25 cellular contexts compared by ENCODE assay signal in genomic region chr18:36215577-36215976, GRCh38. TPM values are rescaled to one million over a fixed set of nuclear protein-coding genes. Genes with fewer than 3 reads are reported as not detected.
A peak's percentile ranks its signal among the peaks of the same experiment; 100 is the strongest.
DNase-seq lines count a peak whose midpoint lies in the region; ATAC-seq, FAIRE-seq and TF ChIP-seq lines count a peak whose summit lies in the region.
"Had no signal": no experiment of that assay in that cellular context is flagged by ENCODE, and none has a peak within 500 bp of the region (broad histone marks: within the 10 kb centered on the region; RNA-seq: fewer than 3 reads in every experiment).

No MANE protein-coding gene starts in this region.

- H3K27me3 ChIP-seq in K562 (ENCODE audit: control insufficient read depth in 2 of 2, insufficient read depth in 2 of 2, low read length in 2 of 2) (no peaks in the 10 kb centered on the region), spleen (replicated peaks in 1 of 7) (peaks cover 0 to 5% (median 0%) of the 10 kb centered on the region in 7 donors)
- H3K27me3 ChIP-seq: BE2C; BLaER1 treated with 17β-estradiol and CSF1 and Interleukin-3, amounts not matched to agents 10 nM and 100 nM had no signal

- H3K4me1 ChIP-seq in HEK293 (ENCODE audit: control insufficient read depth, insufficient read depth, low read length) (no peaks in the 10 kb centered on the region), K562 (replicated peaks in 1 of 2; ENCODE audit: control insufficient read depth in 2 of 2, insufficient read depth in 2 of 2, low read length in 2 of 2) (peaks cover 8 to 14% of the 10 kb centered on the region in 2 experiments; a peak in 3 of 5 replicates), spleen (no peaks in the 10 kb centered on the region)
- H3K4me1 ChIP-seq: A549, BE2C, HAP-1 had no signal

- ATAC-seq in K562 (peak; percentile 13; the same call in 1 of the 3 replicates), GM18861 (IDR thresholded peaks at IDR 0.05; ENCODE audit: unreplicated experiment) (no peak)
- ATAC-seq: A549 had no signal

- H4K20me1 ChIP-seq in K562 (replicated peaks; ENCODE audit: control insufficient read depth, insufficient read depth, low read length) = no peaks in the 10 kb centered on the region
- H4K20me1 ChIP-seq: BLaER1 treated with 17β-estradiol and CSF1 and Interleukin-3, amounts not matched to agents 10 nM and 100 nM had no signal

- peaks cover 3% of the 10 kb centered on the region for H3K9me1 ChIP-seq in K562 (ENCODE audit: control insufficient read depth, insufficient read depth, low read length)

- DNase-seq in K562 (ENCODE audit: extremely low read depth in 1 of 4, low spot score in 3 of 4) (peak in 1 of 4 experiments; percentile 19), iPS-NIHi7 (ENCODE audit: extremely low spot score) (peak; percentile 11), spleen (peak; percentile 64), NCI-H226 (no peak), frontal cortex (ENCODE audit: low spot score in 2 of 2) (no peak)
- DNase-seq: 8988T; ACHN; AML-193; BE2C; Calu3; CD4-positive, alpha-beta T cell; COR-L47; DMS53; DMS79 treated with DMSO at 0.1 percent for 48 hours; GF-D8; GM23248 had no signal

- no peak overlapping the region for H3K27ac ChIP-seq in HEK293 (ENCODE audit: extremely low read depth, low read depth, low read length)
- no peak overlapping the region for H3K27ac ChIP-seq in K562 (ENCODE audit: extremely low read depth, low read depth, low read length)
- no peak overlapping the region for H3K27ac ChIP-seq in spleen
- H3K27ac ChIP-seq: A549; BLaER1 treated with 17β-estradiol and CSF1 and Interleukin-3, amounts not matched to agents 10 nM and 100 nM; GM23248 had no signal

- intact Hi-C loops in K562 (cut with micrococcal nuclease) = no loop called here
- intact Hi-C loops in spleen (cut with DNase I; ENCODE audit: low total_unique reads) = no loop called here

- no peak overlapping the region for H3K4me2 ChIP-seq in K562 (ENCODE audit: insufficient read depth, low read length)
- H3K4me2 ChIP-seq: A549; BLaER1 treated with 17β-estradiol and CSF1 and Interleukin-3, amounts not matched to agents 10 nM and 100 nM had no signal

- no peak for TF ChIP-seq RAD21 in K562 (CRISPR knock-in tag; conservative IDR thresholded peaks at IDR 0.05 in 1 of 2, IDR thresholded peaks at IDR 0.05 in 1 of 2)

- FAIRE-seq in K562 (lab: Jason Lieb, UNC) = no peak
- FAIRE-seq in frontal cortex (lab: Jason Lieb, UNC) = no peak
- FAIRE-seq: A549, GM12891, GM18507, H54 had no signal

- POLR2A ChIA-PET in HEK293 (lab: Yijun Ruan, JAX) = no interaction called here
- POLR2A ChIA-PET in K562 (lab: Yijun Ruan, JAX) = no interaction called here

- TF ChIP-seq EP300 in K562 (IDR thresholded peaks at IDR 0.05; ENCODE audit: low read length) = no peak

- H3K79me2 ChIP-seq in K562 (ENCODE audit: control insufficient read depth, insufficient read depth, low read length) = no peaks in the 10 kb centered on the region

- H2AFZ ChIP-seq in K562 (ENCODE audit: low read depth, low read length) = no peak overlapping the region
- H2AFZ ChIP-seq: GM23248 had no signal

- H3K36me3 ChIP-seq in HEK293 (ENCODE audit: control insufficient read depth in 2 of 2, insufficient read depth in 1 of 2, low read length in 2 of 2) = no peaks in the 10 kb centered on the region
- H3K36me3 ChIP-seq in K562 (ENCODE audit: control insufficient read depth, insufficient read depth, low read length) = peaks cover 20% of the 10 kb centered on the region; the same call in 1 of the 3 replicates
- H3K36me3 ChIP-seq in spleen = no peaks in the 10 kb centered on the region
- H3K36me3 ChIP-seq: BE2C; BLaER1 treated with 17β-estradiol and CSF1 and Interleukin-3, amounts not matched to agents 10 nM and 100 nM; HAP-1 had no signal

- WGBS in K562 (ENCODE audit: insufficient coverage, low coverage, missing lambda C conversion rate) = 67% methylated on average over 9 of the region's 9 CpGs
- 76 to 88% (median 87%) methylated on average over 8 to 9 of the region's 9 CpGs for WGBS in spleen, 5 donors

- no peak overlapping the region for H3K4me3 ChIP-seq in HEK293 (ENCODE audit: low read depth, low read length)
- H3K4me3 ChIP-seq in K562 = no peak overlapping the region
- H3K4me3 ChIP-seq in spleen = no peak overlapping the region
- H3K4me3 ChIP-seq: A549; BLaER1 treated with 17β-estradiol and CSF1 and Interleukin-3, amounts not matched to agents 10 nM and 100 nM; GM23248; HAP-1 had no signal

- H3K9me3 ChIP-seq in HEK293 (ENCODE audit: control insufficient read depth, insufficient read depth, low read depth, low read length) (no peaks in the 10 kb centered on the region), K562 (replicated peaks; ENCODE audit: control insufficient read depth, insufficient read depth, low read depth, low read length) (no peaks in the 10 kb centered on the region), spleen (no peaks in the 10 kb centered on the region)
- H3K9me3 ChIP-seq: A549; BE2C; BLaER1 treated with 17β-estradiol and CSF1 and Interleukin-3, amounts not matched to agents 10 nM and 100 nM; HAP-1 had no signal

- no TSS peak for BruUV-seq in K562 (replicated peaks; lab: Mats Ljungman, UMichigan)

- TF ChIP-seq CTCF in HEK293 (tag by site-specific recombination; IDR thresholded peaks at IDR 0.05) = no peak
- no peak for TF ChIP-seq CTCF in K562 (IDR thresholded peaks at IDR 0.05 in 2 of 3, conservative IDR thresholded peaks at IDR 0.05 in 1 of 3; ENCODE audit: insufficient read depth in 2 of 3, low read depth in 1 of 3, low read length in 3 of 3)
- TF ChIP-seq CTCF in spleen (IDR thresholded peaks at IDR 0.05 in 8 of 11, conservative IDR thresholded peaks at IDR 0.05 in 3 of 11) = no peak

- in situ Hi-C loops in K562 (cut with MboI) = no loop called here

- CTCF ChIA-PET in HEK293 (lab: Yijun Ruan, JAX) (interaction anchor here (0.8 to 1.2 kb wide), 2 partner anchors 47 to 68 kb away, joined by 3 read pairs; no protein-coding TSS in a partner anchor), K562 (lab: Yijun Ruan, JAX; ENCODE audit: low intra/inter-chr PET ratio) (no interaction called here)

- TF ChIP-seq POLR2A in K562 (conservative IDR thresholded peaks at IDR 0.05) = no peak
- no peak for TF ChIP-seq POLR2A in spleen (IDR thresholded peaks at IDR 0.05)

- H3K9ac ChIP-seq in K562 (ENCODE audit: insufficient read depth in 1 of 2, low read depth in 2 of 2, low read length in 2 of 2) = no peak overlapping the region; a peak in 1 of 4 replicates
- H3K9ac ChIP-seq: BLaER1 treated with 17β-estradiol and CSF1 and Interleukin-3, amounts not matched to agents 10 nM and 100 nM; GM23248 had no signal

TF ChIP-seq in HEK293, 187 proteins besides CTCF, POLR2A, EP300 and RAD21 (continues in another document):
- TF ChIP-seq ZNF623 (tag by site-specific recombination; IDR thresholded peaks at IDR 0.05) = no peak
- TF ChIP-seq ZNF488 (tag by site-specific recombination; IDR thresholded peaks at IDR 0.05) = no peak

RNA-seq across cellular contexts. Expression of gene MOCOS, which starts 28.3 kb away (rescaled TPM):
- 13.8 and 19.3 TPM in 2 replicates for total RNA-seq in K562 (2011; cell fraction: chromatin; rRNA removed; ENCODE audit: low replicate concordance)
- 11.7 and 12.5 TPM in 2 replicates for total RNA-seq in K562 (2011; cell fraction: nucleolus; rRNA removed)
- 13.4 and 14.2 TPM in 2 replicates for total RNA-seq in K562 (2011; cell fraction: nucleoplasm; rRNA removed)
- total RNA-seq in K562 (2014; rRNA removed) = 8.4 and 11.8 TPM in 2 replicates
- 11.5 and 11.8 TPM in 2 replicates for total RNA-seq in K562 (2014; rRNA removed; fragmentation: Illumina TruSeq; extraction: Trizol)
- 7.7 TPM in 2 replicates for total RNA-seq in K562 (2015; rRNA removed; fragmentation: Illumina TruSeq; extraction: Trizol)
- 12.4 TPM in 2 replicates for total RNA-seq in K562 (2021)
- polyA plus RNA-seq in K562 (2011; rRNA removed) = 8.1 and 8.6 TPM in 2 replicates
- polyA plus RNA-seq in K562 (2011; cell fraction: cytosol; rRNA removed) = 6.4 and 6.8 TPM in 2 replicates
- 11.0 and 12.3 TPM in 2 replicates for polyA plus RNA-seq in K562 (2011; cell fraction: nucleus; rRNA removed)
- polyA plus RNA-seq in K562 (2012) = 6.5 and 17.9 TPM in 2 replicates
- polyA plus RNA-seq in K562 (2014; fragmentation: Illumina TruSeq; extraction: Trizol) = 8.4 and 9.2 TPM in 2 replicates
- polyA plus RNA-seq in K562 (2014; fragmentation: Nextera tagmentation; extraction: Ambion mirVana) = 1 to 10 TPM; 4.5 to 4.6 TPM
- polyA plus RNA-seq in K562 (2014; rRNA removed) = 9.1 and 12.1 TPM in 2 replicates
- 10.8 and 12.7 TPM in 2 replicates for polyA minus RNA-seq in K562 (2011; rRNA and poly(A)+ RNA removed)
- polyA minus RNA-seq in K562 (2011; cell fraction: cytosol; rRNA and poly(A)+ RNA removed) = 6.4 and 6.6 TPM in 2 replicates
- polyA minus RNA-seq in K562 (2011; cell fraction: nucleus; rRNA and poly(A)+ RNA removed) = 7.4 and 11.7 TPM in 2 replicates
- 1 to 10 TPM in 4 of 7 donors, under 1 TPM in 3; 0.30 to 2.7 (median 1.0) TPM for total RNA-seq in spleen
- under 1 TPM; 0.13 to 0.37 (median 0.18) TPM for polyA plus RNA-seq in spleen
- total RNA-seq in frontal cortex = 0.41 TPM
- total RNA-seq: CD4-positive, alpha-beta T cell; G401 had no signal

Comparison
In these comparisons a context has a peak if more than half of its experiments do, and no peak if none do; other contexts are left out.
1. DNase-seq: peak in iPS-NIHi7 (single experiment) and spleen (single experiment); none in NCI-H226 (single experiment) and frontal cortex (0 of 2).